In genomic region chr16:76854234-76854633, GRCh38 we compare ENCODE assay signal across 14 cellular contexts.
DNase-seq lines count a peak whose midpoint lies in the region; ATAC-seq, FAIRE-seq and TF ChIP-seq lines count a peak whose summit lies in the region.
"Had no signal": no experiment of that assay in that cellular context is flagged by ENCODE, and none has a peak within 500 bp of the region (broad histone marks: within the 10 kb centered on the region; RNA-seq: fewer than 3 reads in every experiment).

No MANE protein-coding gene starts in this region.

- in situ Hi-C loops in G401 (cut with HindIII; ENCODE audit: low sequenced_read_pairs), result no loop called here

- no peak overlapping the region for H3K14ac ChIP-seq in neuronal stem cell (ENCODE audit: low read length)

- no peaks in the 10 kb centered on the region for H3K27me3 ChIP-seq in cardiac muscle cell
- H3K27me3 ChIP-seq in foreskin keratinocyte, result no peaks in the 10 kb centered on the region
- H3K27me3 ChIP-seq in neuronal stem cell (ENCODE audit: control insufficient read depth in 3 of 3, insufficient read depth in 3 of 3, low read depth in 1 of 3, low read length in 3 of 3), result no peaks in the 10 kb centered on the region
- H3K27me3 ChIP-seq: gastroesophageal sphincter, Peyer's patch, spleen had no signal

- H3K9me3 ChIP-seq in cardiac muscle cell (ENCODE audit: low read depth), result no peaks in the 10 kb centered on the region
- no peaks in the 10 kb centered on the region for H3K9me3 ChIP-seq in neuronal stem cell (replicated peaks in 1 of 2; ENCODE audit: control insufficient read depth in 2 of 2, insufficient read depth in 1 of 2, low read depth in 1 of 2, low read length in 2 of 2)

- no peak overlapping the region for H2BK15ac ChIP-seq in neuronal stem cell (ENCODE audit: low read length)

- H3K9ac ChIP-seq in neuronal stem cell (ENCODE audit: low read depth, low read length, poor library complexity), result no peak overlapping the region

- no CpG with 5 or more reads among the region's 5 CpGs for WGBS in neuronal stem cell (ENCODE audit: extremely low coverage in 2 of 2, insufficient read length in 2 of 2, insufficient replicate concordance in 1 of 2), 2 donors

- ATAC-seq in foreskin keratinocyte, result no peak
- ATAC-seq: gastroesophageal sphincter had no signal

- H3K27ac ChIP-seq in cardiac muscle cell (no peak overlapping the region), foreskin keratinocyte (no peak overlapping the region), neuronal stem cell (replicated peaks; ENCODE audit: low read length) (no peak overlapping the region)
- H3K27ac ChIP-seq: gastroesophageal sphincter, Peyer's patch, spleen had no signal

- TF ChIP-seq CTCF in cardiac muscle cell (IDR thresholded peaks at IDR 0.05; ENCODE audit: low read depth, low read length), result peak; percentile 28
- TF ChIP-seq CTCF in fibroblast of pulmonary artery (IDR thresholded peaks at IDR 0.05; ENCODE audit: low read length, missing control alignments), result peak; percentile 55
- no peak for TF ChIP-seq CTCF in foreskin keratinocyte (conservative IDR thresholded peaks at IDR 0.05)

- DNase-seq in cardiac muscle cell (ENCODE audit: low read depth in 1 of 2, low spot score in 1 of 2) (peak; percentile 8 to 19), cardiac septum (ENCODE audit: low spot score) (no peak), RCC 7860 (ENCODE audit: low spot score) (peak; percentile 10), fibroblast of pulmonary artery (ENCODE audit: low read depth) (peak; percentile 38), renal cortical epithelial cell (ENCODE audit: low read depth) (peak; percentile 22), G401 (ENCODE audit: low spot score) (no peak), foreskin keratinocyte (no peak), neuronal stem cell (ENCODE audit: low spot score) (no peak)
- DNase-seq: aorta, NCI-H446 treated with DMSO at 0.1 percent for 48 hours, Peyer's patch, spleen had no signal

- H3K4me1 ChIP-seq in cardiac muscle cell (ENCODE audit: low read depth), result no peaks in the 10 kb centered on the region
- H3K4me1 ChIP-seq in foreskin keratinocyte, result no peaks in the 10 kb centered on the region
- no peaks in the 10 kb centered on the region for H3K4me1 ChIP-seq in neuronal stem cell (ENCODE audit: control insufficient read depth in 2 of 2, insufficient read depth in 1 of 2, low read depth in 1 of 2, low read length in 2 of 2)
- H3K4me1 ChIP-seq: gastroesophageal sphincter, Peyer's patch, spleen had no signal

- no peak overlapping the region for H2BK5ac ChIP-seq in neuronal stem cell (ENCODE audit: low read length)

- H3K4me2 ChIP-seq in neuronal stem cell (ENCODE audit: insufficient read depth, low read length, poor library complexity, severe bottlenecking), result no peak overlapping the region

- H3K36me3 ChIP-seq in cardiac muscle cell (no peaks in the 10 kb centered on the region), neuronal stem cell (replicated peaks in 1 of 2; ENCODE audit: control insufficient read depth in 2 of 2, insufficient read depth in 2 of 2, low read length in 2 of 2) (no peaks in the 10 kb centered on the region)
- H3K36me3 ChIP-seq: gastroesophageal sphincter, Peyer's patch, spleen had no signal

- intact Hi-C loops in cardiac septum (cut with DNase I), result no loop called here

- H2BK120ac ChIP-seq in neuronal stem cell (ENCODE audit: low read depth, low read length), result no peak overlapping the region

- H3K23ac ChIP-seq in neuronal stem cell (ENCODE audit: low read depth, low read length, poor library complexity), result no peak overlapping the region

- no peak overlapping the region for H3K4ac ChIP-seq in neuronal stem cell (ENCODE audit: low read length)

- H4K8ac ChIP-seq in neuronal stem cell (ENCODE audit: low read depth, low read length), result no peak overlapping the region

- no peak overlapping the region for H2BK12ac ChIP-seq in neuronal stem cell (ENCODE audit: low read length)

- no peak overlapping the region for H4K91ac ChIP-seq in neuronal stem cell (ENCODE audit: low read depth, low read length, poor library complexity)

- no peak overlapping the region for H3K18ac ChIP-seq in neuronal stem cell (ENCODE audit: low read length)

- H3K4me3 ChIP-seq in cardiac muscle cell (no peak overlapping the region), fibroblast of pulmonary artery (replicated peaks; ENCODE audit: low read depth, low read length) (no peak overlapping the region), neuronal stem cell (ENCODE audit: low read length in 2 of 2) (no peak overlapping the region)
- H3K4me3 ChIP-seq: gastroesophageal sphincter, Peyer's patch, spleen had no signal

- FAIRE-seq in RCC 7860 (lab: Jason Lieb, UNC), result no peak
- FAIRE-seq: islet of Langerhans had no signal

- no peaks in the 10 kb centered on the region for H3K79me1 ChIP-seq in neuronal stem cell (ENCODE audit: low read depth, low read length)

- H2AFZ ChIP-seq in neuronal stem cell (ENCODE audit: low read length), result no peak overlapping the region

- no peak overlapping the region for H2AK5ac ChIP-seq in neuronal stem cell (ENCODE audit: low read depth, low read length)

Comparison
In these comparisons a context has a peak if more than half of its experiments do, and no peak if none do; other contexts are left out.
1. DNase-seq: peak in cardiac muscle cell (2 of 2), RCC 7860 (single experiment), fibroblast of pulmonary artery (single experiment) and renal cortical epithelial cell (single experiment); none in cardiac septum (single experiment), G401 (single experiment), foreskin keratinocyte (0 of 2) and neuronal stem cell (single experiment).